In genomic region chr20:6580486-6580885, GRCh38 we compare ENCODE assay signal across 19 cellular contexts.
DNase-seq lines count a peak whose midpoint lies in the region; ATAC-seq, FAIRE-seq and TF ChIP-seq lines count a peak whose summit lies in the region.
"Had no signal": no experiment of that assay in that cellular context is flagged by ENCODE, and none has a peak within 500 bp of the region (broad histone marks: within the 10 kb centered on the region; RNA-seq: fewer than 3 reads in every experiment).

No MANE protein-coding gene starts in this region.

- no peak overlapping the region for H4K91ac ChIP-seq in H1 (replicated peaks; ENCODE audit: insufficient read length, low read length)

- H2AFZ ChIP-seq in H1 (ENCODE audit: low read length), result 0 out of 2 replicates have a peak overlapping the region, but pooled peaks have one; percentile 58
- H2AFZ ChIP-seq: GM23248 had no signal

- H3K4me3 ChIP-seq in H1 (ENCODE audit: extremely low read depth in 1 of 4, insufficient read depth in 2 of 4, low read depth in 3 of 4, low read length in 4 of 4), result no peak overlapping the region
- H3K4me3 ChIP-seq in heart right ventricle, result no peak overlapping the region
- H3K4me3 ChIP-seq in stomach, result no peak overlapping the region
- H3K4me3 ChIP-seq: BLaER1 treated with 17β-estradiol and CSF1 and Interleukin-3, amounts not matched to agents 10 nM and 100 nM; GM23248 had no signal

- H3K9me3 ChIP-seq in H1 (ENCODE audit: insufficient read depth in 2 of 2, low read depth in 1 of 2, low read length in 1 of 2), result no peaks in the 10 kb centered on the region
- H3K9me3 ChIP-seq in heart right ventricle, result no peaks in the 10 kb centered on the region
- no peaks in the 10 kb centered on the region for H3K9me3 ChIP-seq in stomach

- H2BK12ac ChIP-seq in H1 (ENCODE audit: low read depth, low read length), result no peak overlapping the region

- DNase-seq in Right ventricle myocardium superior (no peak), cardiac septum (ENCODE audit: low spot score) (no peak), H1 (ENCODE audit: low read depth in 1 of 2, low spot score in 2 of 2) (no peak), heart right ventricle (peak in 1 of 2 donors; percentile 12), stomach (peak; percentile 31), COLO668 (lab: John Stamatoyannopoulos, UW; ENCODE audit: unreplicated experiment) (no peak), NCI-H774 (lab: John Stamatoyannopoulos, UW) (no peak), Kasumi-1 (lab: John Stamatoyannopoulos, UW) (no peak)
- DNase-seq: CD4-positive, CD25-positive, alpha-beta regulatory T cell; DMS153; DMS79; GDM1; GM23248; HCEC 1CT had no signal

- no peak for TF ChIP-seq POLR2A in H1 (IDR thresholded peaks at IDR 0.05; ENCODE audit: control extremely low read depth in 1 of 2, low read depth in 2 of 2, low read length in 2 of 2)
- TF ChIP-seq POLR2A in stomach (IDR thresholded peaks at IDR 0.05), result no peak

- no peak overlapping the region for H2BK15ac ChIP-seq in H1 (ENCODE audit: low read length)

- H3K23ac ChIP-seq in H1 (ENCODE audit: insufficient read length), result no peak overlapping the region

- H2BK20ac ChIP-seq in H1 (ENCODE audit: low read length), result no peak overlapping the region

- TF ChIP-seq CTCF in H1 (IDR thresholded peaks at IDR 0.05; ENCODE audit: control extremely low read depth in 1 of 3, insufficient read depth in 1 of 3, low read depth in 1 of 3, low read length in 3 of 3) (no peak), heart right ventricle (IDR thresholded peaks at IDR 0.05) (no peak), stomach (IDR thresholded peaks at IDR 0.05) (no peak)

- intact Hi-C loops in Right ventricle myocardium superior (cut with DNase I) (no loop called here), cardiac septum (cut with DNase I) (no loop called here), heart right ventricle (cut with DNase I) (loop anchor here in 4 of 10 donors (10.0 kb wide), 3 partner anchors 184 to 704 kb away; partner anchors contain the start of gene BMP2 (in 3 of the 4)), stomach (cut with DNase I; ENCODE audit: low total_unique reads) (no loop called here)

- H3K36me3 ChIP-seq in H1 (ENCODE audit: control insufficient read depth in 2 of 4, insufficient read depth in 4 of 4, low read length in 3 of 4) (no peaks in the 10 kb centered on the region), heart right ventricle (no peaks in the 10 kb centered on the region), stomach (no peaks in the 10 kb centered on the region)
- H3K36me3 ChIP-seq: BLaER1 treated with 17β-estradiol and CSF1 and Interleukin-3, amounts not matched to agents 10 nM and 100 nM had no signal

- no peak overlapping the region for H2BK120ac ChIP-seq in H1 (replicated peaks; ENCODE audit: low read depth, low read length)

- H4K20me1 ChIP-seq in H1 (replicated peaks in 1 of 2; ENCODE audit: control insufficient read depth in 1 of 2, insufficient read depth in 2 of 2, low read length in 2 of 2), result no peaks in the 10 kb centered on the region
- H4K20me1 ChIP-seq: BLaER1 treated with 17β-estradiol and CSF1 and Interleukin-3, amounts not matched to agents 10 nM and 100 nM had no signal

- CTCF ChIA-PET in H1 (lab: Charles Lee; ENCODE audit: partially characterized antibody), result interaction anchor here (0.5 to 1.0 kb wide), 2 partner anchors 230 to 239 kb away, joined by 3 read pairs; no protein-coding TSS in a partner anchor

- H3K9ac ChIP-seq in H1 (replicated peaks in 1 of 4; ENCODE audit: extremely low read depth in 1 of 4, low read depth in 3 of 4, low read length in 3 of 4), result no peak overlapping the region
- H3K9ac ChIP-seq: BLaER1 treated with 17β-estradiol and CSF1 and Interleukin-3, amounts not matched to agents 10 nM and 100 nM; GM23248 had no signal

- H3K4me1 ChIP-seq in H1 (replicated peaks in 1 of 4; ENCODE audit: control insufficient read depth in 3 of 4, insufficient read depth in 4 of 4, low read length in 3 of 4), result peaks cover 0 to 3% (median 0%) of the 10 kb centered on the region in 4 experiments; a peak in 1 of 7 replicates
- peaks cover 0 to 10% (median 0%) of the 10 kb centered on the region in 9 donors for H3K4me1 ChIP-seq in heart right ventricle
- peaks cover 0 to 13% (median 8%) of the 10 kb centered on the region in 4 donors for H3K4me1 ChIP-seq in stomach

- H3K4ac ChIP-seq in H1 (replicated peaks; ENCODE audit: insufficient read length, low read depth, low read length), result no peak overlapping the region

- no peak overlapping the region for H4K8ac ChIP-seq in H1 (ENCODE audit: extremely low read depth, insufficient read depth, low read length)

- H3K14ac ChIP-seq in H1 (ENCODE audit: insufficient read length), result no peak overlapping the region

- H3K4me2 ChIP-seq in H1 (ENCODE audit: insufficient read depth in 1 of 2, low read depth in 2 of 2, low read length in 2 of 2), result no peak overlapping the region
- H3K4me2 ChIP-seq: BLaER1 treated with 17β-estradiol and CSF1 and Interleukin-3, amounts not matched to agents 10 nM and 100 nM had no signal

- FAIRE-seq in H1 (lab: Jason Lieb, UNC), result no peak
- FAIRE-seq: GM12892, GM18507, H54 had no signal

- no peaks in the 10 kb centered on the region for H3K79me1 ChIP-seq in H1 (ENCODE audit: low read depth, low read length)

- H2BK5ac ChIP-seq in H1 (ENCODE audit: low read depth, low read length), result no peak overlapping the region

- no peaks in the 10 kb centered on the region for H3K79me2 ChIP-seq in H1 (ENCODE audit: control insufficient read depth in 1 of 2, insufficient read depth in 2 of 2, low read length in 2 of 2)

- H4K5ac ChIP-seq in H1 (ENCODE audit: insufficient read length, low read depth, low read length), result no peak overlapping the region

- TF ChIP-seq EP300 in H1 (IDR thresholded peaks at IDR 0.05; ENCODE audit: borderline replicate concordance in 1 of 2, low read depth in 2 of 2, low read length in 2 of 2) (no peak), stomach (IDR thresholded peaks at IDR 0.05) (no peak)

- H3K27me3 ChIP-seq in H1 (replicated peaks in 1 of 4; ENCODE audit: control insufficient read depth in 3 of 4, extremely low read depth in 1 of 4, insufficient read depth in 3 of 4, low read length in 3 of 4) (no peaks in the 10 kb centered on the region), heart right ventricle (no peaks in the 10 kb centered on the region), stomach (no peaks in the 10 kb centered on the region)
- H3K27me3 ChIP-seq: BLaER1 treated with 17β-estradiol and CSF1 and Interleukin-3, amounts not matched to agents 10 nM and 100 nM had no signal

- POLR2A ChIA-PET in H1 (lab: Charles Lee; ENCODE audit: partially characterized antibody), result no interaction called here

- no peaks in the 10 kb centered on the region for H3K23me2 ChIP-seq in H1 (ENCODE audit: low read depth, low read length)

- TF ChIP-seq RAD21 in H1 (IDR thresholded peaks at IDR 0.05 in 1 of 2, conservative IDR thresholded peaks at IDR 0.05 in 1 of 2; ENCODE audit: low read depth in 2 of 2, low read length in 2 of 2), result no peak

- WGBS in H1 (ENCODE audit: extremely low coverage in 1 of 2, insufficient coverage in 1 of 2, insufficient read length in 1 of 2, insufficient replicate concordance in 2 of 2, low coverage in 1 of 2, low lambda C conversion rate in 2 of 2, missing lambda C conversion rate in 1 of 2), 2 experiments, result 92% methylated on average over 4 of the region's 4 CpGs; no CpG with 5 or more reads in 1 of the 2 experiments
- WGBS in heart right ventricle, 2 donors, result 64 to 73% methylated on average over 4 of the region's 4 CpGs
- 43 to 64% (median 60%) methylated on average over 4 of the region's 4 CpGs for WGBS in stomach, 5 donors

- no peak overlapping the region for H3K18ac ChIP-seq in H1 (ENCODE audit: extremely low read depth, low read length)

- no peak overlapping the region for H3K56ac ChIP-seq in H1 (replicated peaks; ENCODE audit: insufficient read length, low read depth, low read length)

- peak; percentile 60 for ATAC-seq in Right ventricle myocardium superior (ENCODE audit: poor library complexity)
- peak in 6 of 8 donors; percentile 23 to 73 (median 46) for ATAC-seq in heart right ventricle

- H3K27ac ChIP-seq in H1 (ENCODE audit: low read depth, low read length) (no peak overlapping the region), heart right ventricle (no peak overlapping the region), stomach (no peak overlapping the region)
- H3K27ac ChIP-seq: BLaER1 treated with 17β-estradiol and CSF1 and Interleukin-3, amounts not matched to agents 10 nM and 100 nM; GM23248; HL-60 had no signal

- no peak overlapping the region for H2AK5ac ChIP-seq in H1 (ENCODE audit: low read depth, low read length)

TF ChIP-seq in H1, 55 proteins besides CTCF, POLR2A, EP300 and RAD21 (continues in another document):
- TF ChIP-seq JUN (IDR thresholded peaks at IDR 0.05; ENCODE audit: low read depth, low read length), result no peak
- TF ChIP-seq NRF1 (IDR thresholded peaks at IDR 0.05; ENCODE audit: low read depth, low read length), result no peak
- no peak for TF ChIP-seq CHD1 (IDR thresholded peaks at IDR 0.05; ENCODE audit: low read depth, low read length)
- TF ChIP-seq SAP30 (IDR thresholded peaks at IDR 0.05; ENCODE audit: insufficient read depth, insufficient replicate concordance, low read length), result no peak
- TF ChIP-seq USF2 (IDR thresholded peaks at IDR 0.05; ENCODE audit: low read length), result no peak
- no peak for TF ChIP-seq SUZ12 (IDR thresholded peaks at IDR 0.05; ENCODE audit: low read length)
- TF ChIP-seq SIN3A (conservative IDR thresholded peaks at IDR 0.05 in 1 of 2, IDR thresholded peaks at IDR 0.05 in 1 of 2; ENCODE audit: low read depth in 1 of 2, low read length in 2 of 2), result no peak
- no peak for TF ChIP-seq BACH1 (IDR thresholded peaks at IDR 0.05; ENCODE audit: low read length)
- TF ChIP-seq GABPA (IDR thresholded peaks at IDR 0.05; ENCODE audit: borderline replicate concordance, insufficient read depth, low read length), result no peak
- no peak for TF ChIP-seq RXRA (IDR thresholded peaks at IDR 0.05; ENCODE audit: insufficient read depth, low read depth, low read length)
- no peak for TF ChIP-seq ASH2L (IDR thresholded peaks at IDR 0.05; ENCODE audit: low read length)
- TF ChIP-seq JUND (IDR thresholded peaks at IDR 0.05; ENCODE audit: low read length), result no peak
- no peak for TF ChIP-seq SP1 (IDR thresholded peaks at IDR 0.05; ENCODE audit: low read depth, low read length)
- no peak for TF ChIP-seq EGR1 (IDR thresholded peaks at IDR 0.05; ENCODE audit: borderline replicate concordance, low read depth, low read length)
- TF ChIP-seq RBBP5 (IDR thresholded peaks at IDR 0.05; ENCODE audit: borderline replicate concordance, low read depth, low read length), result no peak
- TF ChIP-seq BRCA1 (IDR thresholded peaks at IDR 0.05; ENCODE audit: low read depth, low read length), result no peak
